12 cellular contexts compared by ENCODE assay signal in genomic region chr10:110147961-110148360, GRCh38. TPM values are rescaled to one million over a fixed set of nuclear protein-coding genes. Genes with fewer than 3 reads are reported as not detected.
DNase-seq lines count a peak whose midpoint lies in the region; ATAC-seq lines count a peak whose summit lies in the region.
"Had no signal": no experiment of that assay in that cellular context is flagged by ENCODE, and none has a peak within 500 bp of the region (broad histone marks: within the 10 kb centered on the region; RNA-seq: fewer than 3 reads in every experiment).

No MANE protein-coding gene starts in this region.

- DNase-seq in GDM1 (lab: John Stamatoyannopoulos, UW) = peak; percentile 31
- peak; percentile 22 for DNase-seq in HT1080 (ENCODE audit: low read depth)
- DNase-seq in OCI-M1 (lab: John Stamatoyannopoulos, UW) = peak; percentile 48
- peak; percentile 42 for DNase-seq in glomerular visceral epithelial cell (ENCODE audit: extremely low spot score)
- DNase-seq in NCI-H2081 (lab: John Stamatoyannopoulos, UW) = no peak
- DNase-seq in NCI-H526 treated with DMSO at 0.1 percent for 48 hours (lab: John Stamatoyannopoulos, UW) = no peak
- DNase-seq: aorta, GOT3, NCI-H1436, NCI-H82, occipital lobe had no signal

- no peak for ATAC-seq in HG02610 (IDR thresholded peaks at IDR 0.05; ENCODE audit: unreplicated experiment)

RNA-seq across cellular contexts. Expression of gene MXI1, which starts 59.4 kb away (rescaled TPM):
- 12.7 and 18.5 TPM in 2 replicates for total RNA-seq in HT1080 (2014; rRNA removed; shearing (Covaris generic))
- 19.8 and 24.8 TPM in 2 replicates for polyA plus RNA-seq in HT1080 (2015; cell fraction: cytosol; rRNA removed)
- 12.7 and 16.3 TPM in 2 replicates for polyA plus RNA-seq in HT1080 (2015; cell fraction: nucleus; rRNA removed)

Comparison
In these comparisons a context has a peak if more than half of its experiments do, and no peak if none do; other contexts are left out.
1. DNase-seq: peak in GDM1 (single experiment), HT1080 (single experiment), OCI-M1 (single experiment) and glomerular visceral epithelial cell (single experiment); none in NCI-H2081 (0 of 2) and NCI-H526 treated with DMSO at 0.1 percent for 48 hours (single experiment).